ENCODE assay signal across 9 cellular contexts in the genomic region with DNA sequence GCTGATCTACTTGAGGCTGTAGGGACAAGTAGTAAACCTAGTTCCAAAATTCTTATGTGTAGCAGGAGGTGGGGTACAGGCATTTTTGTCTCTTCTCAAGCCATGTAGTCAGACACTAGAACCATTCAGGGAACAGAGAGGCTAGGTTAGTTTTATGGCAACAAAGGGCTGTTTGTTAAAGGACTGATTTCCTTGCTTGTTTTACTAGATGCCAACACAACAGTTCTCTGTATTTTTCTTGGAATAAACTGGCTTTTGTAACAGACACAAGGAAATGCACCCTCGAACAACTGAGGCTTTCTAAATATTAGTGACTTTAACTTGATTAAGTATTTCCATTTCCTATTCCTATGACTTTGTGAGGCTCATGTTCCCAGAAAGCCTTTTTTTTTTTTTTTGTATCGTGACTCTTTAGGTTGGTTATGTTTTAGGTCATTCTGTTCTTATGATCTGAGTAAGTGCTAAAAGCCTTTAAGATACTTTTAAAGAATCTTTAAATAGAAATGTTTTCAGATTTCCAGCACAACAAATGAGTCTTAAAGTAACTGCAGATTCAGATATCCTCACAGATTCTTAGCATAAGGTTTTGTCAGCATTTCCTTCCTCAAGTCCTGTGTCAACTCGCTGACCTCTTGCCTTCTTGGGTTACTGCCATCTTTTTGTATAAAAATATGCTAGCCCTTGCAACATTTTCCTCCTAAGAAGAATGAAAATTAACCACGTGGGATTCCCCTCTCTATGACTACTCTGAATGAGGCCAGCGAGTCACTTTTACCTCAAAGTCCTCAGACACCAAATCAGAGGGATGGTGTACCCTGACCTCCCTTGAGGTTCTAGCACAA.
DNase-seq lines count a peak whose midpoint lies in the region; ATAC-seq and TF ChIP-seq lines count a peak whose summit lies in the region.
"Had no signal": no experiment of that assay in that cellular context is flagged by ENCODE, and none has a peak within 500 bp of the region (broad histone marks: within the 10 kb centered on the region; RNA-seq: fewer than 3 reads in every experiment).

No MANE protein-coding gene starts in this region.

- TF ChIP-seq EP300 in suprapubic skin (IDR thresholded peaks at IDR 0.05): no peak

- H3K36me3 ChIP-seq in suprapubic skin (no peaks in the 10 kb centered on the region), BE2C (no peaks in the 10 kb centered on the region)

- TF ChIP-seq CTCF in suprapubic skin (IDR thresholded peaks at IDR 0.05) (no peak), BE2C (IDR thresholded peaks at IDR 0.05; ENCODE audit: low read depth, low read length) (no peak)

- DNase-seq in kidney tubule cell (ENCODE audit: low spot score): peak; percentile 90
- no peak for DNase-seq in suprapubic skin (ENCODE audit: low spot score in 2 of 2)
- DNase-seq in SHP77 treated with DMSO at 0.1 percent for 48 hours (lab: John Stamatoyannopoulos, UW): no peak
- DNase-seq in BE2C: no peak
- DNase-seq in NCI-H748 (lab: John Stamatoyannopoulos, UW; ENCODE audit: unreplicated experiment): no peak
- DNase-seq: naive B cell had no signal

- H3K9me3 ChIP-seq in suprapubic skin: no peaks in the 10 kb centered on the region
- no peaks in the 10 kb centered on the region for H3K9me3 ChIP-seq in BE2C

- no peak for TF ChIP-seq POLR2A in suprapubic skin (IDR thresholded peaks at IDR 0.05)

- peak overlapping the region; percentile 72 for H3K27ac ChIP-seq in angular gyrus (ENCODE audit: low read depth, low read length)
- peak overlapping the region; percentile 46 for H3K27ac ChIP-seq in suprapubic skin

- peak; percentile 68 for ATAC-seq in GM18868 (IDR thresholded peaks at IDR 0.05; ENCODE audit: unreplicated experiment)
- peak; percentile 37 for ATAC-seq in HG03565 (IDR thresholded peaks at IDR 0.05; ENCODE audit: unreplicated experiment)

- no peak overlapping the region for H3K4me3 ChIP-seq in suprapubic skin
- H3K4me3 ChIP-seq in BE2C (ENCODE audit: low read depth, low read length): no peak overlapping the region

- WGBS in suprapubic skin: 20% methylated on average over 5 of the region's 5 CpGs

- H3K4me1 ChIP-seq in suprapubic skin: peaks cover 21% of the 10 kb centered on the region
- no peaks in the 10 kb centered on the region for H3K4me1 ChIP-seq in BE2C

- H3K27me3 ChIP-seq in suprapubic skin: no peaks in the 10 kb centered on the region
- no peaks in the 10 kb centered on the region for H3K27me3 ChIP-seq in BE2C
